ENCODE assay signal across 12 cellular contexts in the genomic region with DNA sequence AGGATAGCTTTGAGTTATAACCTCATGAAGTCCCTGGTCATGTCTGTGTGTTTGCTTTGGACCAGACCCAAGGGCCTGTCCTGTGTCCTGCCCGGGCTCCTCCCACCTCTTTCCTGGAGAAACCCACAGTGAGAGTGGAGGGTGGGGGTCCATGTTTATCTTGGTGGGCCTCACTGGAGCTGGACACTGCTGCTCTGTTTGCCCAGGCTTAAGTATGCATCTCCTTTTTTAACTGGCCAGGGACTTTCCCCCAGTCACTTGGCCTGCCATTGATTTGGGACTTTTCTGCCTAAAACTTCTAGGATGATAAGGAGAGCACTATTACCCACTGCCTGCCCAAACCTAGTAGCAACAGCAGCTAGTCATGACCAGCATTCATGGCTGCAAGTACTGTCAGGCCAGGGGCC. TPM values are rescaled to one million over a fixed set of nuclear protein-coding genes. Genes with fewer than 3 reads are reported as not detected.
DNase-seq lines count a peak whose midpoint lies in the region; ATAC-seq and TF ChIP-seq lines count a peak whose summit lies in the region.
"Had no signal": no experiment of that assay in that cellular context is flagged by ENCODE, and none has a peak within 500 bp of the region (broad histone marks: within the 10 kb centered on the region; RNA-seq: fewer than 3 reads in every experiment).

No MANE protein-coding gene starts in this region.

- TF ChIP-seq EP300 in sigmoid colon (IDR thresholded peaks at IDR 0.05): no peak

- TF ChIP-seq CTCF in cardiac fibroblast (IDR thresholded peaks at IDR 0.05; ENCODE audit: low read depth, low read length) (no peak), sigmoid colon (IDR thresholded peaks at IDR 0.05) (no peak)

- no peaks in the 10 kb centered on the region for H3K9me2 ChIP-seq in GM23248 (ENCODE audit: insufficient read depth)

- 100% methylated on average over 1 of the region's 1 CpG for WGBS in GM23248 (ENCODE audit: low coverage in 1 of 2, low lambda C conversion rate in 2 of 2, missing lambda C conversion rate in 2 of 2), 2 experiments
- 10 to 55% methylated on average over 1 of the region's 1 CpG for WGBS in sigmoid colon, 2 donors

- H4K20me1 ChIP-seq in GM23248 (ENCODE audit: insufficient read depth): no peaks in the 10 kb centered on the region; the same call in 1 of the 2 replicates

- in situ Hi-C loops in GM23248 (cut with MboI): no loop called here

- H3K27ac ChIP-seq in GM23248 (peak overlapping the region; percentile 52), sigmoid colon (peak overlapping the region; percentile 61 to 85 (median 78))
- H3K27ac ChIP-seq: foreskin keratinocyte had no signal

- no peak overlapping the region for H3K4me2 ChIP-seq in GM23248 (ENCODE audit: unreplicated experiment)
- H3K4me2 ChIP-seq: smooth muscle cell had no signal

- TF ChIP-seq POLR2A in sigmoid colon (IDR thresholded peaks at IDR 0.05) (no peak), erythroblast (IDR thresholded peaks at IDR 0.05; ENCODE audit: low read length) (no peak)

- intact Hi-C loops in sigmoid colon (cut with DNase I): loop anchor here (10.0 kb wide), 1 partner anchor 117 kb away; the partner anchor contains the start of gene UAP1

- DNase-seq in GM23248: no peak
- DNase-seq in cardiac fibroblast (ENCODE audit: low read depth in 2 of 2): peak; percentile 39 to 53
- peak; percentile 39 for DNase-seq in left kidney (ENCODE audit: low read depth, low spot score)
- DNase-seq in sigmoid colon: peak; percentile 71
- no peak for DNase-seq in D341Med (ENCODE audit: low spot score)
- no peak for DNase-seq in erythroblast (lab: John Stamatoyannopoulos, UW)
- no peak for DNase-seq in SW480 (ENCODE audit: low spot score)
- DNase-seq: foreskin keratinocyte, NCI-H226 had no signal

- H3K27me3 ChIP-seq in GM23248 (replicated peaks; ENCODE audit: insufficient read depth): no peaks in the 10 kb centered on the region
- no peaks in the 10 kb centered on the region for H3K27me3 ChIP-seq in sigmoid colon
- H3K27me3 ChIP-seq: foreskin keratinocyte had no signal

- peaks cover 71% of the 10 kb centered on the region for H3F3A ChIP-seq in GM23248 (ENCODE audit: insufficient read depth)

- H3K9me3 ChIP-seq in GM23248 (ENCODE audit: low read depth): no peaks in the 10 kb centered on the region
- H3K9me3 ChIP-seq in sigmoid colon: no peaks in the 10 kb centered on the region

- peaks cover 100% of the 10 kb centered on the region for H3K79me2 ChIP-seq in GM23248 (ENCODE audit: insufficient read depth)

- H2AFZ ChIP-seq in GM23248: no peak overlapping the region

- H3K4me3 ChIP-seq in GM23248: no peak overlapping the region
- no peak overlapping the region for H3K4me3 ChIP-seq in cardiac fibroblast (replicated peaks in 1 of 2; ENCODE audit: low read depth in 2 of 2, low read length in 2 of 2)
- no peak overlapping the region for H3K4me3 ChIP-seq in sigmoid colon
- H3K4me3 ChIP-seq: smooth muscle cell had no signal

- H3K36me3 ChIP-seq in GM23248 (ENCODE audit: low read depth) (0 out of 2 replicates have a peak, but pooled peaks cover 5% of the 10 kb centered on the region), sigmoid colon (no peaks in the 10 kb centered on the region)

- ATAC-seq in HG03159 (IDR thresholded peaks at IDR 0.05; ENCODE audit: unreplicated experiment): no peak
- ATAC-seq: foreskin keratinocyte; stimulated activated memory B cell treated with anti-CD40 and anti-IgM and Interleukin-4, amounts not matched to agents 10 μg/mL and 1 μg/mL and 100 μg/mL, for 72 hours had no signal

- H3K9ac ChIP-seq in GM23248: no peak overlapping the region

- H3K4me1 ChIP-seq in GM23248 (ENCODE audit: insufficient read depth) (peaks cover 51% of the 10 kb centered on the region), sigmoid colon (peaks cover 0 to 81% (median 68%) of the 10 kb centered on the region in 4 donors)
- H3K4me1 ChIP-seq: foreskin keratinocyte had no signal

RNA-seq across cellular contexts. Expression of gene DDR2, which starts 49.8 kb away (rescaled TPM):
- 194 and 196 TPM in 2 replicates for total RNA-seq in GM23248 (2014; rRNA removed; shearing (Covaris generic))
- polyA plus RNA-seq in GM23248 (2016; fragmentation: Nextera tagmentation; extraction: Ambion mirVana) (94.7 and 96.1 TPM in 2 replicates), sigmoid colon (10 to 100 TPM in 2 of 3 donors, 1 to 10 TPM in 1; 3.5 to 50.5 (median 18.0) TPM)
- 100 to 1,000 TPM; 150 to 236 (median 225) TPM for total RNA-seq in sigmoid colon

Comparison
In these comparisons a context has a peak if more than half of its experiments do, and no peak if none do; other contexts are left out.
1. DNase-seq: peak in cardiac fibroblast (2 of 2), left kidney (single experiment) and sigmoid colon (single experiment); none in GM23248 (single experiment), D341Med (single experiment), erythroblast (0 of 2) and SW480 (single experiment).